ENCODE assay signal across 1 cellular context in genomic region chr11:64447717-64448598, GRCh38.
TF ChIP-seq lines count a peak whose summit lies in the region.

No MANE protein-coding gene starts in this region.

TF ChIP-seq in HEK293, 187 proteins besides CTCF, POLR2A, EP300 and RAD21 (continued from another document and continues in another):
- no peak for TF ChIP-seq PRDM6 (tag by site-specific recombination; IDR thresholded peaks at IDR 0.05)
- TF ChIP-seq ZNF571 (tag by site-specific recombination; IDR thresholded peaks at IDR 0.05) = no peak
- TF ChIP-seq ZNF514 (tag by site-specific recombination; IDR thresholded peaks at IDR 0.05) = no peak
- TF ChIP-seq ZEB2 (tag by site-specific recombination; IDR thresholded peaks at IDR 0.05) = no peak
- no peak for TF ChIP-seq ZNF747 (tag by site-specific recombination; IDR thresholded peaks at IDR 0.05)
- 0 out of 2 replicates have a peak, but pooled peaks have one; percentile 29 for TF ChIP-seq ZNF768 (tag by site-specific recombination; IDR thresholded peaks at IDR 0.05)
- TF ChIP-seq ZNF404 (tag by site-specific recombination; IDR thresholded peaks at IDR 0.05) = no peak
- TF ChIP-seq SETDB1 (IDR thresholded peaks at IDR 0.05; ENCODE audit: insufficient read length, low read length) = no peak
- no peak for TF ChIP-seq ATF2 (tag by site-specific recombination; IDR thresholded peaks at IDR 0.05; ENCODE audit: low read depth)
- TF ChIP-seq PBX3 (CRISPR knock-in tag; IDR thresholded peaks at IDR 0.05) = no peak
- no peak for TF ChIP-seq ZNF513 (tag by site-specific recombination; IDR thresholded peaks at IDR 0.05)
- no peak for TF ChIP-seq ZIC2 (tag by site-specific recombination; IDR thresholded peaks at IDR 0.05)
- TF ChIP-seq ZBTB7A (tag by site-specific recombination; IDR thresholded peaks at IDR 0.05; ENCODE audit: low read depth) = no peak
- no peak for TF ChIP-seq PRDM1 (tag by site-specific recombination; IDR thresholded peaks at IDR 0.05)
- no peak for TF ChIP-seq ZNF610 (tag by site-specific recombination; IDR thresholded peaks at IDR 0.05; ENCODE audit: borderline replicate concordance)
- no peak for TF ChIP-seq TRIM28 (IDR thresholded peaks at IDR 0.05; ENCODE audit: borderline replicate concordance, low read length)
- TF ChIP-seq ZNF76 (tag by site-specific recombination; IDR thresholded peaks at IDR 0.05; ENCODE audit: borderline replicate concordance, low read depth) = 0 out of 2 replicates have a peak, but pooled peaks have one; percentile 25
- no peak for TF ChIP-seq EGR2 (tag by site-specific recombination; IDR thresholded peaks at IDR 0.05; ENCODE audit: low read depth)
- no peak for TF ChIP-seq ZBTB1 (tag by site-specific recombination; IDR thresholded peaks at IDR 0.05)
- TF ChIP-seq ZNF626 (tag by site-specific recombination; IDR thresholded peaks at IDR 0.05) = no peak
- no peak for TF ChIP-seq ZNF121 (tag by site-specific recombination; IDR thresholded peaks at IDR 0.05)
- no peak for TF ChIP-seq ZNF624 (tag by site-specific recombination; IDR thresholded peaks at IDR 0.05)
- no peak for TF ChIP-seq ZNF544 (tag by site-specific recombination; IDR thresholded peaks at IDR 0.05)
- no peak for TF ChIP-seq YY1 (tag by site-specific recombination; IDR thresholded peaks at IDR 0.05)
- no peak for TF ChIP-seq KLF1 (tag by site-specific recombination; IDR thresholded peaks at IDR 0.05)
- no peak for TF ChIP-seq ZNF16 (tag by site-specific recombination; IDR thresholded peaks at IDR 0.05; ENCODE audit: low read depth)
- no peak for TF ChIP-seq ZNF23 (tag by site-specific recombination; IDR thresholded peaks at IDR 0.05; ENCODE audit: borderline replicate concordance)
- TF ChIP-seq ZNF777 (tag by site-specific recombination; IDR thresholded peaks at IDR 0.05; ENCODE audit: borderline replicate concordance) = no peak
- no peak for TF ChIP-seq ZNF274 (IDR thresholded peaks at IDR 0.05; ENCODE audit: low read length)
- no peak for TF ChIP-seq ZNF274 (tag by site-specific recombination; IDR thresholded peaks at IDR 0.05; ENCODE audit: borderline replicate concordance)
- TF ChIP-seq ZBTB10 (tag by site-specific recombination; IDR thresholded peaks at IDR 0.05) = no peak
- TF ChIP-seq ZNF362 (tag by site-specific recombination; IDR thresholded peaks at IDR 0.05) = no peak
- TF ChIP-seq ZNF341 (tag by site-specific recombination; IDR thresholded peaks at IDR 0.05; ENCODE audit: low read depth) = no peak
- TF ChIP-seq ZNF10 (tag by site-specific recombination; IDR thresholded peaks at IDR 0.05) = no peak
- no peak for TF ChIP-seq ZNF132 (tag by site-specific recombination; IDR thresholded peaks at IDR 0.05; ENCODE audit: borderline replicate concordance)
- TF ChIP-seq ZNF175 (tag by site-specific recombination; IDR thresholded peaks at IDR 0.05) = no peak
- TF ChIP-seq ZNF843 (tag by site-specific recombination; IDR thresholded peaks at IDR 0.05) = no peak
- peak; percentile 50; the same call in 1 of the 2 replicates for TF ChIP-seq MZF1 (tag by site-specific recombination; IDR thresholded peaks at IDR 0.05; ENCODE audit: borderline replicate concordance)
- no peak for TF ChIP-seq SP2 (tag by site-specific recombination; IDR thresholded peaks at IDR 0.05)
- no peak for TF ChIP-seq ZNF639 (tag by site-specific recombination; IDR thresholded peaks at IDR 0.05)
- TF ChIP-seq ZNF133 (tag by site-specific recombination; IDR thresholded peaks at IDR 0.05) = no peak
- no peak for TF ChIP-seq ZNF670 (tag by site-specific recombination; IDR thresholded peaks at IDR 0.05; ENCODE audit: low read depth)
- no peak for TF ChIP-seq GLIS1 (tag by site-specific recombination; IDR thresholded peaks at IDR 0.05)
- TF ChIP-seq ZBTB26 (tag by site-specific recombination; optimal IDR thresholded peaks at IDR 0.05) = no peak
- TF ChIP-seq ZXDB (tag by site-specific recombination; IDR thresholded peaks at IDR 0.05) = no peak
- no peak for TF ChIP-seq ZSCAN4 (tag by site-specific recombination; IDR thresholded peaks at IDR 0.05)
- no peak for TF ChIP-seq ZNF704 (tag by site-specific recombination; IDR thresholded peaks at IDR 0.05)
- TF ChIP-seq KLF7 (tag by site-specific recombination; IDR thresholded peaks at IDR 0.05; ENCODE audit: borderline replicate concordance) = no peak
- no peak for TF ChIP-seq ZSCAN16 (tag by site-specific recombination; IDR thresholded peaks at IDR 0.05)
- TF ChIP-seq ZNF174 (tag by site-specific recombination; IDR thresholded peaks at IDR 0.05) = no peak
- no peak for TF ChIP-seq ZNF292 (tag by site-specific recombination; IDR thresholded peaks at IDR 0.05; ENCODE audit: borderline replicate concordance, low read depth)
- no peak for TF ChIP-seq ZNF202 (tag by site-specific recombination; IDR thresholded peaks at IDR 0.05; ENCODE audit: borderline replicate concordance)
- peak; percentile 91 for TF ChIP-seq SCRT2 (tag by site-specific recombination; IDR thresholded peaks at IDR 0.05)
- TF ChIP-seq PATZ1 (tag by site-specific recombination; IDR thresholded peaks at IDR 0.05) = no peak
- no peak for TF ChIP-seq ZBTB48 (tag by site-specific recombination; IDR thresholded peaks at IDR 0.05)
